In genomic region chr5:39519566-39520231, GRCh38 we compare ENCODE assay signal across 12 cellular contexts.
A peak's percentile ranks its signal among the peaks of the same experiment; 100 is the strongest.
DNase-seq lines count a peak whose midpoint lies in the region; ATAC-seq, FAIRE-seq and TF ChIP-seq lines count a peak whose summit lies in the region.
"Had no signal": no experiment of that assay in that cellular context is flagged by ENCODE, and none has a peak within 500 bp of the region (broad histone marks: within the 10 kb centered on the region; RNA-seq: fewer than 3 reads in every experiment).

No MANE protein-coding gene starts in this region.

- H3K4me3 ChIP-seq in SK-N-MC (peak overlapping the region; percentile 59), psoas muscle (no peak overlapping the region)

- no peaks in the 10 kb centered on the region for H3K36me3 Mint-ChIP-seq in stimulated activated naive B cell treated with anti-CD40 and anti-IgM and Interleukin-4, amounts not matched to agents 10 μg/mL and 1 μg/mL and 100 μg/mL, for 72 hours

- DNase-seq in Caki2 (ENCODE audit: low read depth) (peak; percentile 31), SK-N-MC (ENCODE audit: low read depth, low spot score) (peak; percentile 86), Right ventricle myocardium superior (no peak), psoas muscle (no peak), GM19239 (ENCODE audit: insufficient read length, low spot score) (no peak), iPS-NIHi11 (ENCODE audit: low spot score) (no peak)
- no peak for DNase-seq in stimulated activated naive B cell treated with anti-CD40 and anti-IgM and Interleukin-4, amounts not matched to agents 10 μg/mL and 1 μg/mL and 100 μg/mL, for 72 hours
- DNase-seq: activated T-cell treated with anti-CD3 and anti-CD28 coated beads, Interleukin-2, amount 50 U/mL, for 4 hours; CD4-positive, alpha-beta T cell; NCI-H2107 had no signal

- TF ChIP-seq CTCF in psoas muscle (IDR thresholded peaks at IDR 0.05) = no peak

- H3K36me3 ChIP-seq in SK-N-MC (ENCODE audit: insufficient read depth, low read length) (no peaks in the 10 kb centered on the region), psoas muscle (ENCODE audit: insufficient read depth in 1 of 2, low read depth in 1 of 2) (no peaks in the 10 kb centered on the region)

- H3K9me3 ChIP-seq in SK-N-MC (ENCODE audit: low read depth, low read length) = no peaks in the 10 kb centered on the region
- no peaks in the 10 kb centered on the region for H3K9me3 ChIP-seq in psoas muscle

- peaks cover 0 to 2% of the 10 kb centered on the region in 2 donors for H3K9me3 Mint-ChIP-seq in stimulated activated naive B cell treated with anti-CD40 and anti-IgM and Interleukin-4, amounts not matched to agents 10 μg/mL and 1 μg/mL and 100 μg/mL, for 72 hours
- H3K9me3 Mint-ChIP-seq: CD4-positive, alpha-beta T cell had no signal

- H3K4me1 Mint-ChIP-seq in stimulated activated naive B cell treated with anti-CD40 and anti-IgM and Interleukin-4, amounts not matched to agents 10 μg/mL and 1 μg/mL and 100 μg/mL, for 72 hours = no peaks in the 10 kb centered on the region

- peak overlapping the region; percentile 71 for H3K9ac ChIP-seq in SK-N-MC (ENCODE audit: insufficient read length)

- FAIRE-seq in GM19239 (lab: Jason Lieb, UNC) = no peak

- H3K4me1 ChIP-seq in psoas muscle = peaks cover 13% of the 10 kb centered on the region

- in situ Hi-C loops in Caki2 (cut with HindIII; ENCODE audit: low pct_unique_long_range_greater_than_20kb, low sequenced_read_pairs) = no loop called here

- H3K27me3 Mint-ChIP-seq in stimulated activated naive B cell treated with anti-CD40 and anti-IgM and Interleukin-4, amounts not matched to agents 10 μg/mL and 1 μg/mL and 100 μg/mL, for 72 hours = peaks cover 8 to 15% of the 10 kb centered on the region in 2 donors

- intact Hi-C loops in Right ventricle myocardium superior (cut with DNase I) (no loop called here), psoas muscle (cut with DNase I) (loop anchor here in 1 of 2 donors (10.0 kb wide), 1 partner anchor 105 kb away; no protein-coding TSS in a partner anchor)

- H3K27ac ChIP-seq in SK-N-MC (peak overlapping the region; percentile 99), psoas muscle (peak overlapping the region; percentile 66)
- H3K27ac ChIP-seq: VCaP had no signal

- H3K4me3 Mint-ChIP-seq in stimulated activated naive B cell treated with anti-CD40 and anti-IgM and Interleukin-4, amounts not matched to agents 10 μg/mL and 1 μg/mL and 100 μg/mL, for 72 hours = no peak overlapping the region
- H3K4me3 Mint-ChIP-seq: activated T-cell treated with anti-CD3 and anti-CD28 coated beads, Interleukin-2, amount 50 U/mL, for 4 hours; CD4-positive, alpha-beta T cell had no signal

- peak; percentile 76 for ATAC-seq in Right ventricle myocardium superior (ENCODE audit: poor library complexity)
- peak in 1 of 4 donors; percentile 21 for ATAC-seq in psoas muscle
- ATAC-seq in stimulated activated naive B cell treated with anti-CD40 and anti-IgM and Interleukin-4, amounts not matched to agents 10 μg/mL and 1 μg/mL and 100 μg/mL, for 72 hours (replicated peaks) = no peak
- ATAC-seq in HG03460 (IDR thresholded peaks at IDR 0.05; ENCODE audit: unreplicated experiment) = no peak
- ATAC-seq: activated T-cell treated with anti-CD3 and anti-CD28 coated beads, Interleukin-2, amount 50 U/mL, for 4 hours had no signal

- 50 to 51% (median 50%) methylated on average over 3 of the region's 3 CpGs for WGBS in psoas muscle, 3 donors

- no peak overlapping the region for H3K27ac Mint-ChIP-seq in stimulated activated naive B cell treated with anti-CD40 and anti-IgM and Interleukin-4, amounts not matched to agents 10 μg/mL and 1 μg/mL and 100 μg/mL, for 72 hours
- H3K27ac Mint-ChIP-seq: CD4-positive, alpha-beta T cell had no signal

- H3K27me3 ChIP-seq in psoas muscle (ENCODE audit: insufficient read depth in 3 of 3, low read length in 2 of 3) = no peaks in the 10 kb centered on the region

Comparison
In these comparisons a context has a peak if more than half of its experiments do, and no peak if none do; other contexts are left out.
1. DNase-seq: peak in Caki2 (single experiment) and SK-N-MC (single experiment); none in Right ventricle myocardium superior (single experiment), psoas muscle (0 of 2), stimulated activated naive B cell treated with anti-CD40 and anti-IgM and Interleukin-4, amounts not matched to agents 10 μg/mL and 1 μg/mL and 100 μg/mL, for 72 hours (single experiment), GM19239 (single experiment) and iPS-NIHi11 (single experiment).